8 cellular contexts compared by ENCODE assay signal in genomic region chr2:27807476-27807875, GRCh38. TPM values are rescaled to one million over a fixed set of nuclear protein-coding genes. Genes with fewer than 3 reads are reported as not detected.
DNase-seq lines count a peak whose midpoint lies in the region; ATAC-seq, FAIRE-seq and TF ChIP-seq lines count a peak whose summit lies in the region.

No MANE protein-coding gene starts in this region.

- dilution Hi-C loops in endothelial cell of umbilical vein (cut with MboI; ENCODE audit: extremely low pct_ligation_motif_present, low sequenced_read_pairs) = no loop called here

- DNase-seq in cardiac muscle cell (ENCODE audit: low read depth in 1 of 2, low spot score in 1 of 2) = peak; percentile 40 to 58
- DNase-seq in cardiac septum (ENCODE audit: low spot score) = no peak
- DNase-seq in endothelial cell of umbilical vein (ENCODE audit: low read depth, low spot score) = peak; percentile 57
- no peak for DNase-seq in psoas muscle
- DNase-seq in AG08396 (ENCODE audit: low spot score) = no peak

- no peaks in the 10 kb centered on the region for H3K4me1 ChIP-seq in cardiac muscle cell (ENCODE audit: low read depth)
- no peaks in the 10 kb centered on the region for H3K4me1 ChIP-seq in OCI-LY3 (ENCODE audit: low read length)
- H3K4me1 ChIP-seq in endothelial cell of umbilical vein (ENCODE audit: control insufficient read depth, extremely low read depth, insufficient read depth, low read length) = peaks cover 18% of the 10 kb centered on the region
- H3K4me1 ChIP-seq in psoas muscle = peaks cover 11% of the 10 kb centered on the region

- 77 to 79% (median 79%) methylated on average over 4 of the region's 4 CpGs for WGBS in psoas muscle, 3 donors

- CTCF ChIA-PET in endothelial cell of umbilical vein (lab: Charles Lee) = interaction anchor here (1.0 to 1.8 kb wide), 10 partner anchors 19 to 645 kb away, joined by 3 to 10 read pairs (median 4); no protein-coding TSS in a partner anchor

- no peak for TF ChIP-seq POLR2A in endothelial cell of umbilical vein (IDR thresholded peaks at IDR 0.05; ENCODE audit: low read depth, low read length)

- no peak overlapping the region for H3K4me3 ChIP-seq in cardiac muscle cell
- H3K4me3 ChIP-seq in OCI-LY3 (ENCODE audit: low read length) = no peak overlapping the region
- no peak overlapping the region for H3K4me3 ChIP-seq in endothelial cell of umbilical vein (replicated peaks in 1 of 3; ENCODE audit: insufficient read depth in 1 of 3, low read depth in 1 of 3, low read length in 3 of 3)
- H3K4me3 ChIP-seq in psoas muscle = no peak overlapping the region

- H3K27me3 ChIP-seq in cardiac muscle cell (no peaks in the 10 kb centered on the region), OCI-LY3 (ENCODE audit: low read depth, low read length) (peaks cover 4% of the 10 kb centered on the region), endothelial cell of umbilical vein (ENCODE audit: control insufficient read depth in 2 of 2, insufficient read depth in 2 of 2, low read length in 2 of 2) (no peaks in the 10 kb centered on the region), psoas muscle (ENCODE audit: insufficient read depth in 3 of 3, low read length in 2 of 3) (no peaks in the 10 kb centered on the region)

- H3K4me2 ChIP-seq in OCI-LY3 (ENCODE audit: low read length) (no peak overlapping the region), endothelial cell of umbilical vein (ENCODE audit: insufficient read depth, low read length) (no peak overlapping the region)

- no peak overlapping the region for H2AFZ ChIP-seq in OCI-LY3 (ENCODE audit: low read depth, low read length)
- H2AFZ ChIP-seq in endothelial cell of umbilical vein (ENCODE audit: low read depth, low read length) = no peak overlapping the region

- no peak for FAIRE-seq in endothelial cell of umbilical vein (lab: Jason Lieb, UNC)

- H3K9me3 ChIP-seq in cardiac muscle cell (ENCODE audit: low read depth) = no peaks in the 10 kb centered on the region
- H3K9me3 ChIP-seq in OCI-LY3 (ENCODE audit: insufficient read depth, low read length) = no peaks in the 10 kb centered on the region
- H3K9me3 ChIP-seq in endothelial cell of umbilical vein (replicated peaks; ENCODE audit: control insufficient read depth, insufficient read depth, low read length) = no peaks in the 10 kb centered on the region
- no peaks in the 10 kb centered on the region for H3K9me3 ChIP-seq in psoas muscle

- H3K36me3 ChIP-seq in cardiac muscle cell = no peaks in the 10 kb centered on the region
- H3K36me3 ChIP-seq in OCI-LY3 (replicated peaks; ENCODE audit: low read depth, low read length) = no peaks in the 10 kb centered on the region
- no peaks in the 10 kb centered on the region for H3K36me3 ChIP-seq in endothelial cell of umbilical vein (ENCODE audit: control insufficient read depth in 2 of 2, extremely low read depth in 1 of 2, insufficient read depth in 2 of 2, low read length in 2 of 2)
- no peaks in the 10 kb centered on the region for H3K36me3 ChIP-seq in psoas muscle (ENCODE audit: insufficient read depth in 1 of 2, low read depth in 1 of 2)

- no peak overlapping the region for H3K9ac ChIP-seq in OCI-LY3 (ENCODE audit: low read length)
- H3K9ac ChIP-seq in endothelial cell of umbilical vein (replicated peaks; ENCODE audit: extremely low read depth, insufficient read depth, low read length) = no peak overlapping the region

- H3K79me2 ChIP-seq in OCI-LY3 (ENCODE audit: low read length) (no peaks in the 10 kb centered on the region), endothelial cell of umbilical vein (ENCODE audit: control insufficient read depth, insufficient read depth, low read length) (no peaks in the 10 kb centered on the region)

- H3K9me1 ChIP-seq in endothelial cell of umbilical vein (replicated peaks; ENCODE audit: control insufficient read depth, extremely low read depth, insufficient read depth, low read length) = no peaks in the 10 kb centered on the region

- no peak overlapping the region for H3K27ac ChIP-seq in cardiac muscle cell
- H3K27ac ChIP-seq in OCI-LY3 (ENCODE audit: low read length) = no peak overlapping the region
- no peak overlapping the region for H3K27ac ChIP-seq in endothelial cell of umbilical vein (ENCODE audit: insufficient read depth, low read depth, low read length)
- no peak overlapping the region for H3K27ac ChIP-seq in psoas muscle

- ATAC-seq in psoas muscle = peak in 3 of 4 donors; percentile 46 to 58 (median 56)
- no peak for ATAC-seq in GM18907 (IDR thresholded peaks at IDR 0.05; ENCODE audit: unreplicated experiment)
- ATAC-seq in HG03139 (IDR thresholded peaks at IDR 0.05; ENCODE audit: unreplicated experiment) = no peak

- H4K20me1 ChIP-seq in OCI-LY3 (ENCODE audit: insufficient read depth, low read length) = no peaks in the 10 kb centered on the region
- H4K20me1 ChIP-seq in endothelial cell of umbilical vein (replicated peaks; ENCODE audit: control insufficient read depth, extremely low read depth, insufficient read depth, low read length) = no peaks in the 10 kb centered on the region

- POLR2A ChIA-PET in endothelial cell of umbilical vein (lab: Charles Lee) = interaction anchor here (0.6 kb wide), 1 partner anchor 32 kb away, joined by 3 read pairs; no protein-coding TSS in a partner anchor

- TF ChIP-seq CTCF in cardiac muscle cell (IDR thresholded peaks at IDR 0.05; ENCODE audit: low read depth, low read length) (peak; percentile 68), OCI-LY3 (IDR thresholded peaks at IDR 0.05; ENCODE audit: low read depth, low read length) (peak; percentile 45; the same call in 1 of the 2 replicates), endothelial cell of umbilical vein (IDR thresholded peaks at IDR 0.05; ENCODE audit: extremely low read depth in 1 of 2, insufficient read depth in 1 of 2, low read depth in 1 of 2, low read length in 2 of 2) (peak; percentile 57 to 63), psoas muscle (IDR thresholded peaks at IDR 0.05) (peak; percentile 45)

- BruUV-seq in endothelial cell of umbilical vein (replicated peaks; lab: Mats Ljungman, UMichigan) = no TSS peak

- intact Hi-C loops in cardiac septum (cut with DNase I) = no loop called here
- intact Hi-C loops in endothelial cell of umbilical vein (cut with micrococcal nuclease) = loop anchor here (1.0 kb wide), 4 partner anchors 53 to 645 kb away; partner anchors contain the start of genes BABAM2 and RBKS
- intact Hi-C loops in psoas muscle (cut with DNase I) = loop anchor here in 1 of 2 donors (5.0 kb wide), 1 partner anchor 40 kb away; no protein-coding TSS in a partner anchor

TF ChIP-seq in endothelial cell of umbilical vein, 7 proteins besides CTCF, POLR2A, EP300 and RAD21:
- TF ChIP-seq GATA2 (IDR thresholded peaks at IDR 0.05; ENCODE audit: insufficient read depth, insufficient read length, low read depth, low read length) = no peak
- no peak for TF ChIP-seq JUN (IDR thresholded peaks at IDR 0.05; ENCODE audit: borderline replicate concordance, insufficient read depth, insufficient read length, low read depth)
- no peak for TF ChIP-seq MAX (IDR thresholded peaks at IDR 0.05; ENCODE audit: insufficient read depth, insufficient read length)
- no peak for TF ChIP-seq EZH2 (IDR thresholded peaks at IDR 0.05; ENCODE audit: borderline replicate concordance, low read depth, low read length, severe bottlenecking)
- TF ChIP-seq POLR2AphosphoS5 (IDR thresholded peaks at IDR 0.05; ENCODE audit: insufficient read depth, low read depth, low read length) = no peak
- TF ChIP-seq MYC (IDR thresholded peaks at IDR 0.05; ENCODE audit: low read depth, low read length) = no peak
- TF ChIP-seq FOS (IDR thresholded peaks at IDR 0.05; ENCODE audit: borderline replicate concordance, insufficient read depth, low read length) = no peak

RNA-seq across cellular contexts. Expression of gene MRPL33, which starts 36.0 kb away (rescaled TPM):
- total RNA-seq in cardiac muscle cell (46.6 and 78.6 TPM in 2 replicates), cardiac septum (258 TPM), endothelial cell of umbilical vein (96.7 and 97.4 TPM in 2 replicates), psoas muscle (100 to 1,000 TPM; 200 to 269 (median 257) TPM)
- polyA plus RNA-seq in cardiac muscle cell (240 and 271 TPM in 2 replicates), endothelial cell of umbilical vein (22.7 and 36.1 TPM in 2 replicates), psoas muscle (100 to 1,000 TPM; 400 to 716 (median 536) TPM)
- polyA plus RNA-seq in endothelial cell of umbilical vein (2011; cell fraction: cytosol; rRNA removed) = 94.7 and 104 TPM in 2 replicates
- 30.5 and 49.8 TPM in 2 replicates for polyA plus RNA-seq in endothelial cell of umbilical vein (2011; cell fraction: nucleus; rRNA removed)
- 202 and 208 TPM in 2 replicates for polyA plus RNA-seq in endothelial cell of umbilical vein (2012)
- 4.9 and 9.9 TPM in 2 replicates for polyA minus RNA-seq in endothelial cell of umbilical vein
- 10.2 TPM for polyA minus RNA-seq in endothelial cell of umbilical vein (2011; cell fraction: cytosol; rRNA and poly(A)+ RNA removed)
- polyA minus RNA-seq in endothelial cell of umbilical vein (2011; cell fraction: nucleus; rRNA and poly(A)+ RNA removed) = 10.6 and 10.7 TPM in 2 replicates

Comparison
In these comparisons a context has a peak if more than half of its experiments do, and no peak if none do; other contexts are left out.
1. DNase-seq: peak in cardiac muscle cell (2 of 2) and endothelial cell of umbilical vein (single experiment); none in cardiac septum (single experiment), psoas muscle (0 of 2) and AG08396 (single experiment).
2. ATAC-seq: peak in psoas muscle (3 of 4); none in GM18907 (single experiment) and HG03139 (single experiment).
3. Peak in every context shown above with its lines, with median percentiles within 50 percentile points of each other: CTCF ChIP-seq.